ENCODE assay signal across 32 cellular contexts in the genomic region with DNA sequence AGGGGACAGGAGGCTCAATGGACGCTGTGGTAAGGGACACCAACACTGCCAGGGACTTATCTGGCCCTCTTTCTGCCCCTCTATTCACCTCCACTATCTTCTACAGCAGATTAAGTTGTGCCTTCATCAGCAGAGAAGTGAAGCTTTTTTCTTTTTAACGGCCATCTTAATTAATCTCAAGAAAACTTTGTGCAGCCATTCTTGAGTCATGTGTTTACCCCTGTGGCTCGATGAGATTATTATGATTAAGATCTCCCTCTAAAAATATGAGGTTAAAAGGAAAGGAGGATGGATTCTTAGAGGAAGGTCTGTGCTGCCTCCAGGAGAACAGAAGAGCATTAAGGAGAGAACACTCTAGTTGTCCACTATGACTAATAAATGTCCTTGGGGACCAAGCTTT. TPM values are rescaled to one million over a fixed set of nuclear protein-coding genes. Genes with fewer than 3 reads are reported as not detected.
"Had no signal": no experiment of that assay in that cellular context is flagged by ENCODE, and none has a peak within 500 bp of the region (broad histone marks: within the 10 kb centered on the region; RNA-seq: fewer than 3 reads in every experiment).

No MANE protein-coding gene starts in this region.

- H3K27ac ChIP-seq: epithelial cell of prostate, esophagus muscularis mucosa, foreskin keratinocyte, gastroesophageal sphincter, heart left ventricle, left ventricle myocardium inferior, lower lobe of right lung, neutrophil, psoas muscle, skin epidermis, spleen, thoracic aorta, tibial nerve, upper lobe of right lung, uterus had no signal

- H3K4me3 ChIP-seq: esophagus muscularis mucosa, gastroesophageal sphincter, heart left ventricle, left ventricle myocardium inferior, lower lobe of right lung, mucosa of descending colon, psoas muscle, skin epidermis, spleen, thoracic aorta, tibial nerve, upper lobe of right lung, uterus had no signal

- H3K36me3 ChIP-seq: esophagus muscularis mucosa, gastroesophageal sphincter, heart left ventricle, left ventricle myocardium inferior, lower lobe of right lung, neutrophil, spleen, thoracic aorta, tibial nerve, upper lobe of right lung, uterus had no signal

- H3K36me3 Mint-ChIP-seq: naive B cell; natural killer cell treated with Interleukin-12 subunit alpha and Interleukin-12 subunit beta and Interleukin-15 and Interleukin-18, amount 100 ng/mL, for 72 hours; stimulated activated memory B cell treated with anti-CD40 and anti-IgM and Interleukin-4, amounts not matched to agents 10 μg/mL and 1 μg/mL and 100 μg/mL, for 72 hours had no signal

- H3K4me1 Mint-ChIP-seq: naive B cell; stimulated activated memory B cell treated with anti-CD40 and anti-IgM and Interleukin-4, amounts not matched to agents 10 μg/mL and 1 μg/mL and 100 μg/mL, for 72 hours had no signal

- H3K27me3 ChIP-seq: esophagus muscularis mucosa, foreskin keratinocyte, gastroesophageal sphincter, heart left ventricle, neutrophil, spleen, tibial nerve, upper lobe of right lung, uterus had no signal

- DNase-seq: effector CD8-positive, alpha-beta T cell; endodermal cell; foreskin keratinocyte; heart left ventricle; hippocampal formation; left colon; left ventricle myocardium inferior; lower lobe of right lung; mucosa of descending colon; naive B cell; psoas muscle; right cardiac atrium; spleen; stimulated activated CD4-positive, alpha-beta T cell treated with anti-CD3 and anti-CD28 coated beads, Interleukin-4, amount 100 ng/mL, for 4 hours; stimulated activated naive CD8-positive, alpha-beta T cell treated with anti-CD3 and anti-CD28 coated beads, Interleukin-15, Interleukin-2, amounts not matched to agents 100 U/mL and 50 U/mL, for 24 hours; upper lobe of right lung; uterus had no signal

- H3K4me1 ChIP-seq: esophagus muscularis mucosa, gastroesophageal sphincter, lower lobe of right lung, psoas muscle, spleen, tibial nerve, upper lobe of right lung, uterus had no signal

- H3K27ac Mint-ChIP-seq: dendritic cell treated with granulocyte-macrophage colony-stimulating factor and Interleukin-4, amounts not matched to agents 40 ng/mL and 50 ng/mL, for 4 days; endodermal cell; naive B cell; natural killer cell treated with Interleukin-12 subunit alpha and Interleukin-12 subunit beta and Interleukin-15 and Interleukin-18, amount 100 ng/mL, for 72 hours; stimulated activated memory B cell treated with anti-CD40 and anti-IgM and Interleukin-4, amounts not matched to agents 10 μg/mL and 1 μg/mL and 100 μg/mL, for 72 hours had no signal

- H3K4me3 Mint-ChIP-seq: dendritic cell treated with granulocyte-macrophage colony-stimulating factor and Interleukin-4, amounts not matched to agents 40 ng/mL and 50 ng/mL, for 4 days; endodermal cell; naive B cell; natural killer cell treated with Interleukin-12 subunit alpha and Interleukin-12 subunit beta and Interleukin-15 and Interleukin-18, amount 100 ng/mL, for 72 hours; neural crest cell; stimulated activated memory B cell treated with anti-CD40 and anti-IgM and Interleukin-4, amounts not matched to agents 10 μg/mL and 1 μg/mL and 100 μg/mL, for 72 hours had no signal

- ATAC-seq: foreskin keratinocyte; gastroesophageal sphincter; heart left ventricle; left colon; lower lobe of right lung; mucosa of descending colon; natural killer cell treated with Interleukin-12 subunit alpha and Interleukin-12 subunit beta and Interleukin-15 and Interleukin-18, amount 100 ng/mL, for 72 hours; psoas muscle; right cardiac atrium; stimulated activated memory B cell treated with anti-CD40 and anti-IgM and Interleukin-4, amounts not matched to agents 10 μg/mL and 1 μg/mL and 100 μg/mL, for 72 hours; stimulated activated naive CD8-positive, alpha-beta T cell treated with anti-CD3 and anti-CD28 coated beads, Interleukin-15, Interleukin-2, amounts not matched to agents 100 U/mL and 50 U/mL, for 24 hours; upper lobe of right lung had no signal

- H3K27me3 Mint-ChIP-seq: dendritic cell treated with granulocyte-macrophage colony-stimulating factor and Interleukin-4, amounts not matched to agents 40 ng/mL and 50 ng/mL, for 4 days; naive B cell; natural killer cell treated with Interleukin-12 subunit alpha and Interleukin-12 subunit beta and Interleukin-15 and Interleukin-18, amount 100 ng/mL, for 72 hours; stimulated activated memory B cell treated with anti-CD40 and anti-IgM and Interleukin-4, amounts not matched to agents 10 μg/mL and 1 μg/mL and 100 μg/mL, for 72 hours had no signal

- H3K9me3 ChIP-seq: esophagus muscularis mucosa, gastroesophageal sphincter, heart left ventricle, left ventricle myocardium inferior, lower lobe of right lung, mucosa of descending colon, neutrophil, psoas muscle, thoracic aorta, tibial nerve, upper lobe of right lung, uterus had no signal

- H3K9me3 Mint-ChIP-seq: dendritic cell treated with granulocyte-macrophage colony-stimulating factor and Interleukin-4, amounts not matched to agents 40 ng/mL and 50 ng/mL, for 4 days; endodermal cell; neural crest cell had no signal

RNA-seq across cellular contexts. Expression of a gene that starts 32.4 kb away (rescaled TPM):
- total RNA-seq: endodermal cell; esophagus muscularis mucosa; fibroblast of lung; gastroesophageal sphincter; kidney epithelial cell; left colon; lower lobe of right lung; mesenteric fat pad; natural killer cell treated with Interleukin-12 subunit alpha and Interleukin-12 subunit beta and Interleukin-15 and Interleukin-18, amount 100 ng/mL, for 72 hours; neural crest cell; psoas muscle; renal cortical epithelial cell; tibial nerve; upper lobe of right lung; uterus had no signal
- polyA plus RNA-seq: fibroblast of lung, psoas muscle, spleen had no signal
